In genomic region chr10:132335189-132336063, GRCh38 we compare ENCODE assay signal across 10 cellular contexts. TPM values are rescaled to one million over a fixed set of nuclear protein-coding genes. Genes with fewer than 3 reads are reported as not detected.
A peak's percentile ranks its signal among the peaks of the same experiment; 100 is the strongest.
DNase-seq lines count a peak whose midpoint lies in the region; ATAC-seq, FAIRE-seq and TF ChIP-seq lines count a peak whose summit lies in the region.
"Had no signal": no experiment of that assay in that cellular context is flagged by ENCODE, and none has a peak within 500 bp of the region (broad histone marks: within the 10 kb centered on the region; RNA-seq: fewer than 3 reads in every experiment).

No MANE protein-coding gene starts in this region.

- peaks cover 5 to 25% of the 10 kb centered on the region in 2 donors for H3K36me3 Mint-ChIP-seq in stimulated activated naive B cell treated with anti-CD40 and anti-IgM and Interleukin-4, amounts not matched to agents 10 μg/mL and 1 μg/mL and 100 μg/mL, for 72 hours
- H3K36me3 Mint-ChIP-seq in neural progenitor cell = peaks cover 10% of the 10 kb centered on the region

- H3K27me3 ChIP-seq in K562 (ENCODE audit: control insufficient read depth in 2 of 2, insufficient read depth in 2 of 2, low read length in 2 of 2) (no peaks in the 10 kb centered on the region), neural progenitor cell (no peaks in the 10 kb centered on the region)
- H3K27me3 ChIP-seq: Peyer's patch had no signal

- POLR2A ChIA-PET in K562 (lab: Yijun Ruan, JAX) = no interaction called here

- peaks cover 15 to 28% of the 10 kb centered on the region in 2 experiments; a peak in 4 of 5 replicates for H3K4me1 ChIP-seq in K562 (replicated peaks in 1 of 2; ENCODE audit: control insufficient read depth in 2 of 2, insufficient read depth in 2 of 2, low read length in 2 of 2)
- peaks cover 26% of the 10 kb centered on the region for H3K4me1 ChIP-seq in neural progenitor cell

- H2AFZ ChIP-seq in K562 (ENCODE audit: low read depth, low read length) = peak overlapping the region; percentile 74
- H2AFZ ChIP-seq in neural progenitor cell (replicated peaks) = no peak overlapping the region

- no TSS peak for BruUV-seq in K562 (replicated peaks; lab: Mats Ljungman, UMichigan)

- H4K20me1 ChIP-seq in K562 (replicated peaks; ENCODE audit: control insufficient read depth, insufficient read depth, low read length) (no peaks in the 10 kb centered on the region), neural progenitor cell (ENCODE audit: low read depth) (peaks cover 2% of the 10 kb centered on the region)

- H3K9me1 ChIP-seq in K562 (ENCODE audit: control insufficient read depth, insufficient read depth, low read length) = no peaks in the 10 kb centered on the region

- in situ Hi-C loops in K562 (cut with MboI) = no loop called here

- H3K4me2 ChIP-seq in K562 (ENCODE audit: insufficient read depth, low read length) (peak overlapping the region; percentile 40), neural progenitor cell (no peak overlapping the region)

- intact Hi-C loops in K562 (cut with micrococcal nuclease) = no loop called here

- H3K27ac ChIP-seq in K562 (ENCODE audit: extremely low read depth, low read depth, low read length) (peak overlapping the region; percentile 64), neural progenitor cell (no peak overlapping the region)

- TF ChIP-seq POLR2A in K562 (conservative IDR thresholded peaks at IDR 0.05) = no peak

- CTCF ChIA-PET in K562 (lab: Yijun Ruan, JAX; ENCODE audit: low intra/inter-chr PET ratio) = no interaction called here

- H3K9ac ChIP-seq in K562 (ENCODE audit: insufficient read depth in 1 of 2, low read depth in 2 of 2, low read length in 2 of 2) (peak overlapping the region in 1 of 2 experiments; percentile 7; a peak in 1 of 4 replicates), neural progenitor cell (no peak overlapping the region)

- H3K79me2 ChIP-seq in K562 (ENCODE audit: control insufficient read depth, insufficient read depth, low read length) (peaks cover 13% of the 10 kb centered on the region), neural progenitor cell (ENCODE audit: low read depth) (peaks cover 12% of the 10 kb centered on the region)

- peak overlapping the region; percentile 86 for H3K27ac Mint-ChIP-seq in stimulated activated naive B cell treated with anti-CD40 and anti-IgM and Interleukin-4, amounts not matched to agents 10 μg/mL and 1 μg/mL and 100 μg/mL, for 72 hours
- H3K27ac Mint-ChIP-seq in neural progenitor cell = no peak overlapping the region

- no peaks in the 10 kb centered on the region for H3K9me3 Mint-ChIP-seq in stimulated activated naive B cell treated with anti-CD40 and anti-IgM and Interleukin-4, amounts not matched to agents 10 μg/mL and 1 μg/mL and 100 μg/mL, for 72 hours
- no peaks in the 10 kb centered on the region for H3K9me3 Mint-ChIP-seq in neural progenitor cell

- TF ChIP-seq RAD21 in K562 (CRISPR knock-in tag; conservative IDR thresholded peaks at IDR 0.05 in 1 of 2, IDR thresholded peaks at IDR 0.05 in 1 of 2) = no peak

- no peaks in the 10 kb centered on the region for H3K9me3 ChIP-seq in K562 (replicated peaks; ENCODE audit: control insufficient read depth, insufficient read depth, low read depth, low read length)
- no peaks in the 10 kb centered on the region for H3K9me3 ChIP-seq in neural progenitor cell (ENCODE audit: low read depth)
- H3K9me3 ChIP-seq: Peyer's patch had no signal

- H3K4me3 Mint-ChIP-seq in stimulated activated naive B cell treated with anti-CD40 and anti-IgM and Interleukin-4, amounts not matched to agents 10 μg/mL and 1 μg/mL and 100 μg/mL, for 72 hours = peak overlapping the region; percentile 58 to 66
- H3K4me3 Mint-ChIP-seq in neural progenitor cell = no peak overlapping the region

- WGBS in K562 (ENCODE audit: insufficient coverage, low coverage, missing lambda C conversion rate) = 16% methylated on average over 10 of the region's 14 CpGs

- peak; percentile 58 for ATAC-seq in HG03135 (IDR thresholded peaks at IDR 0.05; ENCODE audit: unreplicated experiment)
- peak; percentile 88 for ATAC-seq in K562
- ATAC-seq in stimulated activated naive B cell treated with anti-CD40 and anti-IgM and Interleukin-4, amounts not matched to agents 10 μg/mL and 1 μg/mL and 100 μg/mL, for 72 hours (replicated peaks) = peak; percentile 46 to 48

- TF ChIP-seq EP300 in K562 (IDR thresholded peaks at IDR 0.05; ENCODE audit: low read length) = peak; percentile 50; the same call in 1 of the 2 replicates

- H3K4me1 Mint-ChIP-seq in stimulated activated naive B cell treated with anti-CD40 and anti-IgM and Interleukin-4, amounts not matched to agents 10 μg/mL and 1 μg/mL and 100 μg/mL, for 72 hours = peaks cover 32 to 66% of the 10 kb centered on the region in 2 donors
- H3K4me1 Mint-ChIP-seq in neural progenitor cell = peaks cover 53% of the 10 kb centered on the region

- H3K4me3 ChIP-seq in K562 = no peak overlapping the region
- H3K4me3 ChIP-seq in neural progenitor cell = no peak overlapping the region
- no peak overlapping the region for H3K4me3 ChIP-seq in foreskin fibroblast (ENCODE audit: low read depth in 1 of 2, low read length in 2 of 2)
- H3K4me3 ChIP-seq: Peyer's patch had no signal

- peak; percentile 10 for DNase-seq in SIG-M5 treated with dmso at 0.1 percent for 504 hours (lab: John Stamatoyannopoulos, UW; ENCODE audit: unreplicated experiment)
- DNase-seq in SIG-M5 (lab: John Stamatoyannopoulos, UW) = no peak
- DNase-seq in K562 (ENCODE audit: extremely low read depth in 1 of 4, low spot score in 3 of 4) = peak; percentile 61 to 87 (median 71)
- DNase-seq in stimulated activated naive B cell treated with anti-CD40 and anti-IgM and Interleukin-4, amounts not matched to agents 10 μg/mL and 1 μg/mL and 100 μg/mL, for 72 hours = peak; percentile 53
- no peak for DNase-seq in neural progenitor cell (ENCODE audit: low spot score)
- no peak for DNase-seq in GOT3 (lab: John Stamatoyannopoulos, UW)
- DNase-seq in foreskin fibroblast = no peak

- H3K36me3 ChIP-seq in K562 (ENCODE audit: control insufficient read depth, insufficient read depth, low read length) (no peaks in the 10 kb centered on the region), neural progenitor cell (no peaks in the 10 kb centered on the region)
- H3K36me3 ChIP-seq: Peyer's patch had no signal

- no peaks in the 10 kb centered on the region for H3K27me3 Mint-ChIP-seq in stimulated activated naive B cell treated with anti-CD40 and anti-IgM and Interleukin-4, amounts not matched to agents 10 μg/mL and 1 μg/mL and 100 μg/mL, for 72 hours
- peaks cover 9% of the 10 kb centered on the region for H3K27me3 Mint-ChIP-seq in neural progenitor cell (ENCODE audit: insufficient read depth, low read depth)

- H3F3A ChIP-seq in neural progenitor cell (ENCODE audit: low read depth) = peaks cover 23% of the 10 kb centered on the region

- FAIRE-seq in K562 (lab: Jason Lieb, UNC) = peak; percentile 97
- FAIRE-seq: A204.1 had no signal

- TF ChIP-seq CTCF in K562 (IDR thresholded peaks at IDR 0.05 in 2 of 3, conservative IDR thresholded peaks at IDR 0.05 in 1 of 3; ENCODE audit: insufficient read depth in 2 of 3, low read depth in 1 of 3, low read length in 3 of 3) = no peak
- no peak for TF ChIP-seq CTCF in neural progenitor cell (IDR thresholded peaks at IDR 0.05)
- TF ChIP-seq CTCF in foreskin fibroblast (IDR thresholded peaks at IDR 0.05; ENCODE audit: low read depth, low read length) = no peak

TF ChIP-seq in K562, 482 proteins besides CTCF, POLR2A, EP300 and RAD21 (continues in another document):
- no peak for TF ChIP-seq PYGO2 (tag; IDR thresholded peaks at IDR 0.05)
- no peak for TF ChIP-seq CBX3 (IDR thresholded peaks at IDR 0.05; ENCODE audit: borderline replicate concordance in 1 of 2, low read length in 2 of 2)
- peak; percentile 41; the same call in 1 of the 2 replicates for TF ChIP-seq SOX6 (IDR thresholded peaks at IDR 0.05)
- peak; percentile 8; the same call in 1 of the 2 replicates for TF ChIP-seq CC2D1A (IDR thresholded peaks at IDR 0.05)

RNA-seq across cellular contexts. Expression of gene LRRC27, which starts 3.4 kb away (rescaled TPM):
- total RNA-seq in K562 (2011; cell fraction: chromatin; rRNA removed; ENCODE audit: low replicate concordance) = 8.1 and 11.5 TPM in 2 replicates
- 4.9 and 5.3 TPM in 2 replicates for total RNA-seq in K562 (2011; cell fraction: nucleolus; rRNA removed)
- 4.6 and 5.2 TPM in 2 replicates for total RNA-seq in K562 (2011; cell fraction: nucleoplasm; rRNA removed)
- total RNA-seq in K562 (2014; rRNA removed) = 1.00 and 2.2 TPM in 2 replicates
- total RNA-seq in K562 (2014; rRNA removed; fragmentation: Illumina TruSeq; extraction: Trizol) = 1.3 and 1.5 TPM in 2 replicates
- total RNA-seq in K562 (2015; rRNA removed; fragmentation: Illumina TruSeq; extraction: Trizol) = 1.2 and 1.3 TPM in 2 replicates
- total RNA-seq in K562 (2021) = 2.3 TPM in 2 replicates
- polyA plus RNA-seq in K562 (2011; rRNA removed) = 2.2 and 2.3 TPM in 2 replicates
- polyA plus RNA-seq in K562 (2011; cell fraction: cytosol; rRNA removed) = 1.8 and 2.2 TPM in 2 replicates
- polyA plus RNA-seq in K562 (2011; cell fraction: nucleus; rRNA removed) = 7.7 and 13.9 TPM in 2 replicates
- polyA plus RNA-seq in K562 (2012) = 1.8 and 5.9 TPM in 2 replicates
- 1.4 and 2.6 TPM in 2 replicates for polyA plus RNA-seq in K562 (2014; fragmentation: Illumina TruSeq; extraction: Trizol)
- polyA plus RNA-seq in K562 (2014; fragmentation: Nextera tagmentation; extraction: Ambion mirVana) = under 1 TPM; 0.10 to 0.38 TPM
- polyA plus RNA-seq in K562 (2014; rRNA removed) = 1.7 and 2.7 TPM in 2 replicates
- polyA minus RNA-seq in K562 (2011; rRNA and poly(A)+ RNA removed) = 0.93 and 1.4 TPM in 2 replicates
- 0.86 TPM in 1 of 2 replicates, not detected in the other for polyA minus RNA-seq in K562 (2011; cell fraction: cytosol; rRNA and poly(A)+ RNA removed)
- 2.7 and 3.3 TPM in 2 replicates for polyA minus RNA-seq in K562 (2011; cell fraction: nucleus; rRNA and poly(A)+ RNA removed)
- total RNA-seq in neural progenitor cell (ENCODE audit: low replicate concordance) = 8.0 and 16.9 TPM in 2 replicates

RNA-seq across cellular contexts. Expression of gene STK32C, which starts 27.7 kb away (rescaled TPM):
- 6.5 and 11.6 TPM in 2 replicates for total RNA-seq in K562 (2011; cell fraction: chromatin; rRNA removed; ENCODE audit: low replicate concordance)
- 13.8 and 19.2 TPM in 2 replicates for total RNA-seq in K562 (2011; cell fraction: nucleolus; rRNA removed)
- total RNA-seq in K562 (2011; cell fraction: nucleoplasm; rRNA removed) = 12.1 and 15.1 TPM in 2 replicates
- 15.4 and 20.6 TPM in 2 replicates for total RNA-seq in K562 (2014; rRNA removed)
- total RNA-seq in K562 (2014; rRNA removed; fragmentation: Illumina TruSeq; extraction: Trizol) = 4.5 and 5.1 TPM in 2 replicates
- 6.5 and 8.3 TPM in 2 replicates for total RNA-seq in K562 (2015; rRNA removed; fragmentation: Illumina TruSeq; extraction: Trizol)
- total RNA-seq in K562 (2021) = 11.5 and 14.1 TPM in 2 replicates
- polyA plus RNA-seq in K562 (2011; rRNA removed) = 8.2 and 8.9 TPM in 2 replicates
- 5.6 and 6.4 TPM in 2 replicates for polyA plus RNA-seq in K562 (2011; cell fraction: cytosol; rRNA removed)
- 12.3 and 14.7 TPM in 2 replicates for polyA plus RNA-seq in K562 (2011; cell fraction: nucleus; rRNA removed)
- 11.5 and 18.9 TPM in 2 replicates for polyA plus RNA-seq in K562 (2012)
- 4.7 and 9.7 TPM in 2 replicates for polyA plus RNA-seq in K562 (2014; fragmentation: Illumina TruSeq; extraction: Trizol)
- 1 to 10 TPM; 1.5 to 2.4 TPM for polyA plus RNA-seq in K562 (2014; fragmentation: Nextera tagmentation; extraction: Ambion mirVana)
- polyA plus RNA-seq in K562 (2014; rRNA removed) = 18.5 and 20.9 TPM in 2 replicates
- polyA minus RNA-seq in K562 (2011; rRNA and poly(A)+ RNA removed) = 4.0 and 5.7 TPM in 2 replicates
- polyA minus RNA-seq in K562 (2011; cell fraction: cytosol; rRNA and poly(A)+ RNA removed) = 3.5 and 3.9 TPM in 2 replicates
- polyA minus RNA-seq in K562 (2011; cell fraction: nucleus; rRNA and poly(A)+ RNA removed) = 8.2 and 8.3 TPM in 2 replicates
- total RNA-seq in neural progenitor cell (ENCODE audit: low replicate concordance) = 2.5 and 13.5 TPM in 2 replicates

Comparison
In these comparisons a context has a peak if more than half of its experiments do, and no peak if none do; other contexts are left out.
1. DNase-seq: peak in SIG-M5 treated with dmso at 0.1 percent for 504 hours (single experiment), K562 (4 of 4) and stimulated activated naive B cell treated with anti-CD40 and anti-IgM and Interleukin-4, amounts not matched to agents 10 μg/mL and 1 μg/mL and 100 μg/mL, for 72 hours (single experiment); none in SIG-M5 (single experiment), neural progenitor cell (single experiment), GOT3 (single experiment) and foreskin fibroblast (0 of 2).
2. Peak in every context shown above with its lines, with median percentiles within 50 percentile points of each other: ATAC-seq.